In the genomic region with DNA sequence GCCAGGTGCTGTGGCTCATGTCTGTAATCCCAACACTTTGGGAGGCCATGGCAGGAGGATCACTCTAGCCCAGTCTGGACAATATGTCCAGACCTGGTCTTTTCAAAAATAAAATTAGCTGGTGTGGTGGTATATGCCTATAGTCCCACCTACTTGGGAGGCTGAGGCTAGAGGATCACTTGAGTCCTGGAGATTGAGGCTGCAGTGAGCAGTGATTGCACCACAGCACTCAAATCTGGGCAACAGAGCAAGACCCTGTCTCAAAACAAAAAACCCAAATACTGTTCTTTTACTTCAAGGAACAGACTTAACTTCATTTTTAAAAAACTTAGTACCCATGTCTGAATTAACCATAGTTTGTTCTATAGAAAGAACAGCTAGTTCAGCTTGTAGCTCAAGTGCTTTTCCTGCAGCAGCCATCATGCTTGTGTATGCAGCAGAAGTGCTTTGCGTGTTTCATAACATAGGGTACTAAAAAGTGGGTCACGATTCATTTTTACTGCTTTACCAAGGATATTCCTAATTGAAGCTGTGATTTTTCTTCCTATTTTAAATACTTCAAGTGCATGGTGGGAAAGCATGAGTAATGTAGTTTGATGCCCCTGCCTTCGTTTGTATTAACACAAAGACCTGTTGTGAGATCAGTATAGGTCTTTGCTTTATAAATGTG, we compare ENCODE assay signal across 19 cellular contexts. TPM values are rescaled to one million over a fixed set of nuclear protein-coding genes. Genes with fewer than 3 reads are reported as not detected.
A peak's percentile ranks its signal among the peaks of the same experiment; 100 is the strongest.
DNase-seq lines count a peak whose midpoint lies in the region; ATAC-seq and TF ChIP-seq lines count a peak whose summit lies in the region.
"Had no signal": no experiment of that assay in that cellular context is flagged by ENCODE, and none has a peak within 500 bp of the region (broad histone marks: within the 10 kb centered on the region; RNA-seq: fewer than 3 reads in every experiment).

No MANE protein-coding gene starts in this region.

- peaks cover 32% of the 10 kb centered on the region for H3K36me3 Mint-ChIP-seq in CD4-positive, CD25-positive, alpha-beta regulatory T cell
- peaks cover 60% of the 10 kb centered on the region for H3K36me3 Mint-ChIP-seq in activated naive CD8-positive, alpha-beta T cell treated with anti-CD3 and anti-CD28 coated beads, Interleukin-2, amount 50 U/mL, for 24 hours (ENCODE audit: low read depth)

- peaks cover 92% of the 10 kb centered on the region for H3K4me1 ChIP-seq in CD4-positive, CD25-positive, alpha-beta regulatory T cell (ENCODE audit: control insufficient read depth, insufficient read depth, low read length, poor library complexity, severe bottlenecking)
- peaks cover 98% of the 10 kb centered on the region for H3K4me1 ChIP-seq in psoas muscle

- no peak for TF ChIP-seq CTCF in psoas muscle (IDR thresholded peaks at IDR 0.05)

- H3K4me1 Mint-ChIP-seq in CD4-positive, CD25-positive, alpha-beta regulatory T cell: peaks cover 45 to 97% (median 81%) of the 10 kb centered on the region in 4 donors
- H3K4me1 Mint-ChIP-seq in activated naive CD8-positive, alpha-beta T cell treated with anti-CD3 and anti-CD28 coated beads, Interleukin-2, amount 50 U/mL, for 24 hours: peaks cover 95% of the 10 kb centered on the region

- WGBS in psoas muscle, 3 donors: 55 to 72% (median 62%) methylated on average over 3 of the region's 3 CpGs

- H3K27ac Mint-ChIP-seq in CD4-positive, CD25-positive, alpha-beta regulatory T cell: no peak overlapping the region
- H3K27ac Mint-ChIP-seq in activated naive CD8-positive, alpha-beta T cell treated with anti-CD3 and anti-CD28 coated beads, Interleukin-2, amount 50 U/mL, for 24 hours: peak overlapping the region; percentile 72
- H3K27ac Mint-ChIP-seq: T-helper 2 cell treated with Interferon-gamma antibody and Interleukin-4, amounts not matched to agents 5 μg/mL and 100 μg/mL, for 36 hours had no signal

- intact Hi-C loops in psoas muscle (cut with DNase I) (loop anchor here in 1 of 2 donors (5.0 kb wide), 1 partner anchor 113 kb away; no protein-coding TSS in a partner anchor), posterior vena cava (cut with DNase I) (loop anchor here (5.0 to 10.0 kb wide), 2 partner anchors 95 to 1647 kb away; partner anchors contain the start of gene LIMK1 (in 1 of the 2))

- no peaks in the 10 kb centered on the region for H3K27me3 Mint-ChIP-seq in CD4-positive, CD25-positive, alpha-beta regulatory T cell
- H3K27me3 Mint-ChIP-seq in activated naive CD8-positive, alpha-beta T cell treated with anti-CD3 and anti-CD28 coated beads, Interleukin-2, amount 50 U/mL, for 24 hours: no peaks in the 10 kb centered on the region

- no peaks in the 10 kb centered on the region for H3K9me3 Mint-ChIP-seq in CD4-positive, CD25-positive, alpha-beta regulatory T cell
- H3K9me3 Mint-ChIP-seq in activated naive CD8-positive, alpha-beta T cell treated with anti-CD3 and anti-CD28 coated beads, Interleukin-2, amount 50 U/mL, for 24 hours: no peaks in the 10 kb centered on the region
- H3K9me3 Mint-ChIP-seq: T-helper 2 cell treated with Interferon-gamma antibody and Interleukin-4, amounts not matched to agents 5 μg/mL and 100 μg/mL, for 36 hours had no signal

- ATAC-seq in CD4-positive, CD25-positive, alpha-beta regulatory T cell (ENCODE audit: low read depth in 2 of 2): no peak
- ATAC-seq in activated naive CD8-positive, alpha-beta T cell treated with anti-CD3 and anti-CD28 coated beads, Interleukin-2, amount 50 U/mL, for 24 hours: no peak
- no peak for ATAC-seq in psoas muscle
- ATAC-seq: gastroesophageal sphincter, left colon had no signal

- H3K4me3 Mint-ChIP-seq in CD4-positive, CD25-positive, alpha-beta regulatory T cell: peak overlapping the region; percentile 29 to 78 (median 41)
- H3K4me3 Mint-ChIP-seq in activated naive CD8-positive, alpha-beta T cell treated with anti-CD3 and anti-CD28 coated beads, Interleukin-2, amount 50 U/mL, for 24 hours: no peak overlapping the region

- H3K9me3 ChIP-seq in CD4-positive, CD25-positive, alpha-beta regulatory T cell (ENCODE audit: control insufficient read depth in 2 of 2, low read length in 2 of 2): no peaks in the 10 kb centered on the region
- no peaks in the 10 kb centered on the region for H3K9me3 ChIP-seq in psoas muscle
- H3K9me3 ChIP-seq: gastroesophageal sphincter, neutrophil, right atrium auricular region, SJCRH30 had no signal

- peaks cover 32% of the 10 kb centered on the region for H3K36me3 ChIP-seq in CD4-positive, CD25-positive, alpha-beta regulatory T cell (ENCODE audit: control insufficient read depth, insufficient read depth, low read length)
- H3K36me3 ChIP-seq in psoas muscle (ENCODE audit: insufficient read depth in 1 of 2, low read depth in 1 of 2): peaks cover 0 to 26% of the 10 kb centered on the region in 2 donors
- H3K36me3 ChIP-seq: right atrium auricular region had no signal

- no peak overlapping the region for H3K27ac ChIP-seq in CD4-positive, CD25-positive, alpha-beta regulatory T cell (ENCODE audit: insufficient read depth, low read length, poor library complexity, severe bottlenecking)
- H3K27ac ChIP-seq in psoas muscle: peak overlapping the region; percentile 74
- H3K27ac ChIP-seq: right atrium auricular region, SJCRH30 had no signal

- H3K27me3 ChIP-seq in CD4-positive, CD25-positive, alpha-beta regulatory T cell (ENCODE audit: control insufficient read depth, insufficient read depth, low read length): no peaks in the 10 kb centered on the region
- H3K27me3 ChIP-seq in psoas muscle (ENCODE audit: insufficient read depth in 3 of 3, low read length in 2 of 3): no peaks in the 10 kb centered on the region
- H3K27me3 ChIP-seq: gastroesophageal sphincter, neutrophil, right atrium auricular region, SJCRH30 had no signal

- peak overlapping the region; percentile 5 for H3K4me3 ChIP-seq in CD4-positive, CD25-positive, alpha-beta regulatory T cell (ENCODE audit: low read depth, low read length)
- peak overlapping the region; percentile 26 for H3K4me3 ChIP-seq in psoas muscle
- H3K4me3 ChIP-seq: gastroesophageal sphincter, right atrium auricular region, SJCRH30 had no signal

- no peak for DNase-seq in CD4-positive, CD25-positive, alpha-beta regulatory T cell
- DNase-seq in COLO829 (ENCODE audit: low spot score) (peak; percentile 48), psoas muscle (no peak), kidney tubule cell (ENCODE audit: low spot score) (no peak), posterior vena cava (ENCODE audit: low spot score) (no peak)
- no peak for DNase-seq in activated naive CD8-positive, alpha-beta T cell treated with anti-CD3 and anti-CD28 coated beads, Interleukin-2, amount 50 U/mL, for 24 hours
- DNase-seq in stimulated activated CD4-positive, alpha-beta T cell treated with anti-CD3 and anti-CD28 coated beads, Interleukin-4, amount 100 ng/mL, for 1 hour: no peak
- DNase-seq: activated CD4-positive, CD25-positive, alpha-beta regulatory T cell; activated gamma-delta T cell treated with Interleukin-2 at 50 U/mL for 16 hours; AML-193; left colon; NCI-H1417 treated with DMSO at 0.1 percent for 48 hours; NCI-H2171; NCI-H748 treated with DMSO at 0.1 percent for 48 hours; SJCRH30 had no signal

RNA-seq across cellular contexts. Expression of gene EIF4H, which starts 5.9 kb away (rescaled TPM):
- total RNA-seq in CD4-positive, CD25-positive, alpha-beta regulatory T cell: 263 TPM
- polyA plus RNA-seq in CD4-positive, CD25-positive, alpha-beta regulatory T cell: 100 to 1,000 TPM; 222 to 257 (median 233) TPM
- total RNA-seq in psoas muscle (100 to 1,000 TPM; 223 to 327 (median 284) TPM), posterior vena cava (100 to 1,000 TPM; 207 to 213 TPM)
- 100 to 1,000 TPM; 196 to 263 (median 221) TPM for polyA plus RNA-seq in psoas muscle

RNA-seq across cellular contexts. Expression of gene LAT2, which starts 29.7 kb away (rescaled TPM):
- total RNA-seq in CD4-positive, CD25-positive, alpha-beta regulatory T cell: 3.9 TPM
- polyA plus RNA-seq in CD4-positive, CD25-positive, alpha-beta regulatory T cell: 1 to 10 TPM; 2.2 to 6.3 (median 3.1) TPM
- total RNA-seq in psoas muscle: 1 to 10 TPM; 1.9 to 3.3 (median 2.7) TPM
- polyA plus RNA-seq in psoas muscle: 1 to 10 TPM; 1.2 to 3.4 (median 2.9) TPM
- total RNA-seq in posterior vena cava: 1 to 10 TPM; 8.2 to 8.3 TPM
